ENCODE assay signal across 8 cellular contexts in genomic region chr12:56299853-56300643, GRCh38. TPM values are rescaled to one million over a fixed set of nuclear protein-coding genes. Genes with fewer than 3 reads are reported as not detected.
DNase-seq lines count a peak whose midpoint lies in the region; ATAC-seq, FAIRE-seq and TF ChIP-seq lines count a peak whose summit lies in the region.

Gene CS, minus strand, starts transcription at chr12:56300330. Its CDS starts 129 bp downstream, at chr12:56300201.

- ATAC-seq in GM19395 (IDR thresholded peaks at IDR 0.05; ENCODE audit: unreplicated experiment) (peak; percentile 94), HG03565 (IDR thresholded peaks at IDR 0.05; ENCODE audit: unreplicated experiment) (peak; percentile 82), HepG2 (peak; percentile 87)

- peaks cover 65% of the 10 kb centered on the region for H3K4me1 ChIP-seq in HepG2 (ENCODE audit: insufficient read depth, low read length)

- intact Hi-C loops in HepG2 (cut with micrococcal nuclease; ENCODE audit: unreplicated experiment), result loop anchor here (2.0 kb wide), 2 partner anchors 17 to 181 kb away; partner anchors contain the start of gene ZC3H10

- H3K27me3 ChIP-seq in HepG2 (ENCODE audit: control insufficient read depth in 1 of 2, insufficient read depth in 2 of 2, low read length in 2 of 2), result no peaks in the 10 kb centered on the region; a peak in 1 of 5 replicates

- FAIRE-seq in HepG2 (lab: Jason Lieb, UNC), result peak; percentile 48

- peak; percentile 54 to 70 for TF ChIP-seq POLR2A in HepG2 (IDR thresholded peaks at IDR 0.05; ENCODE audit: insufficient read depth in 1 of 2, low read depth in 2 of 2, low read length in 2 of 2)

- 0% methylated on average over 11 of the region's 63 CpGs for WGBS in HepG2 (ENCODE audit: low lambda C conversion rate)

- peak within 1 kb of the TSS; percentile 64 for H2AFZ ChIP-seq in HepG2 (ENCODE audit: low read length)

- H4K20me1 ChIP-seq in HepG2 (ENCODE audit: insufficient read depth, low read length), result no peaks in the 10 kb centered on the region; the same call in 1 of the 2 replicates

- BruUV-seq in HepG2 (replicated peaks; lab: Mats Ljungman, UMichigan), result no TSS peak

- TF ChIP-seq CTCF in C4-2B (conservative IDR thresholded peaks at IDR 0.05) (no peak), HepG2 (CRISPR knock-in tag; IDR thresholded peaks at IDR 0.05) (0 out of 2 replicates have a peak, but pooled peaks have one; percentile 7)

- peaks cover 3 to 15% of the 10 kb centered on the region in 2 experiments; a peak in 3 of 5 replicates for H3K36me3 ChIP-seq in HepG2 (replicated peaks in 1 of 2; ENCODE audit: control insufficient read depth in 1 of 2, insufficient read depth in 2 of 2, low read length in 2 of 2)

- peak within 1 kb of the TSS; percentile 98 for H3K4me2 ChIP-seq in HepG2 (ENCODE audit: low read depth, low read length)

- in situ Hi-C loops in HepG2 (cut with HindIII; ENCODE audit: extremely low pct_ligation_motif_present, low pct_unique_long_range_greater_than_20kb), result no loop called here

- H3K27ac ChIP-seq in C4-2B, result peak within 1 kb of the TSS; percentile 97
- peak within 1 kb of the TSS; percentile 96 for H3K27ac ChIP-seq in HepG2 (ENCODE audit: extremely low read length, insufficient read depth, low read length)

- H3K79me2 ChIP-seq in HepG2 (ENCODE audit: insufficient read depth, low read length), result peaks cover 41% of the 10 kb centered on the region

- CTCF ChIA-PET in HepG2 (lab: Yijun Ruan, JAX; ENCODE audit: low intra/inter-chr PET ratio, low total read pairs), result no interaction called here

- DNase-seq in NCI-H774 (lab: John Stamatoyannopoulos, UW), result peak; percentile 99
- peak; percentile 98 to 99 for DNase-seq in activated CD4-positive, alpha-beta T cell treated with anti-CD3 and anti-CD28 coated beads, Interleukin-2, amount 50 U/mL, for 4 hours
- peak; percentile 98 for DNase-seq in dermis blood vessel endothelial cell
- peak; percentile 96 for DNase-seq in HepG2 (ENCODE audit: low spot score)
- peak; percentile 98 for DNase-seq in stimulated activated CD4-positive, alpha-beta T cell treated with anti-CD3 and anti-CD28 coated beads, Interleukin-4, amount 100 ng/mL, for 1 hour

- H3K9me3 ChIP-seq in HepG2 (ENCODE audit: low read length), result no peaks in the 10 kb centered on the region

- peak within 1 kb of the TSS; percentile 86 for H3K9ac ChIP-seq in HepG2 (ENCODE audit: insufficient read depth, low read depth, low read length)

- TF ChIP-seq EP300 in HepG2 (IDR thresholded peaks at IDR 0.05; ENCODE audit: low read depth in 2 of 2, low read length in 2 of 2), result 0 out of 4 replicates have a peak, but pooled peaks of 1 of the 2 experiments have one; percentile 26
- TF ChIP-seq EP300 in HepG2 (CRISPR knock-in tag; IDR thresholded peaks at IDR 0.05; ENCODE audit: borderline replicate concordance), result no peak

- peak within 1 kb of the TSS; percentile 76 to 97 (median 94) for H3K4me3 ChIP-seq in HepG2 (replicated peaks in 1 of 3; ENCODE audit: insufficient read depth in 1 of 3, low read depth in 2 of 3, low read length in 3 of 3)

- POLR2A ChIA-PET in HepG2 (lab: Yijun Ruan, JAX), result interaction anchor here (0.6 to 2.8 kb wide), 13 partner anchors 11 to 337 kb away, joined by 3 to 16 read pairs (median 4); partner anchors contain the start of genes ANKRD52, COQ10A, ESYT1 and PA2G4

- peak; percentile 59 for TF ChIP-seq RAD21 in HepG2 (CRISPR knock-in tag; IDR thresholded peaks at IDR 0.05)

TF ChIP-seq in HepG2, 621 proteins besides CTCF, POLR2A, EP300 and RAD21 (continues in another document):
- TF ChIP-seq IKZF1 (IDR thresholded peaks at IDR 0.05) (no peak), ZNF749 (CRISPR knock-in tag; IDR thresholded peaks at IDR 0.05; ENCODE audit: borderline replicate concordance) (0 out of 2 replicates have a peak, but pooled peaks have one; percentile 70), FOXC1 (CRISPR knock-in tag; IDR thresholded peaks at IDR 0.05; ENCODE audit: borderline replicate concordance) (peak; percentile 53; the same call in 1 of the 2 replicates), ESRRA (CRISPR knock-in tag; IDR thresholded peaks at IDR 0.05; ENCODE audit: low read depth) (peak; percentile 60), SAFB2 (CRISPR knock-in tag; IDR thresholded peaks at IDR 0.05; ENCODE audit: borderline replicate concordance, low read depth) (no peak), ZNF234 (CRISPR knock-in tag; conservative IDR thresholded peaks at IDR 0.05) (no peak), ZNF816 (CRISPR knock-in tag; IDR thresholded peaks at IDR 0.05; ENCODE audit: borderline replicate concordance) (0 out of 2 replicates have a peak, but pooled peaks have one; percentile 16), HOXD1 (CRISPR knock-in tag; IDR thresholded peaks at IDR 0.05) (no peak), SOX6 (IDR thresholded peaks at IDR 0.05) (no peak), SOX6 (CRISPR knock-in tag; IDR thresholded peaks at IDR 0.05) (peak; percentile 53), CSRNP2 (CRISPR knock-in tag; conservative IDR thresholded peaks at IDR 0.05; ENCODE audit: low read depth) (no peak), ADNP (CRISPR knock-in tag; IDR thresholded peaks at IDR 0.05) (no peak), AKAP8 (CRISPR knock-in tag; IDR thresholded peaks at IDR 0.05) (peak; percentile 32; the same call in 1 of the 2 replicates), ZNF609 (CRISPR knock-in tag; IDR thresholded peaks at IDR 0.05; ENCODE audit: borderline replicate concordance) (no peak; the same call in 1 of the 2 replicates)

RNA-seq across cellular contexts. Expression of gene CS, which starts in this region (rescaled TPM):
- total RNA-seq in dermis blood vessel endothelial cell (67.0 and 267 TPM in 2 replicates), HepG2 (2016; rRNA removed; fragmentation: Illumina TruSeq; extraction: Trizol) (175 and 243 TPM in 2 replicates)
- total RNA-seq in HepG2 (2016; cell fraction: cytosol; rRNA removed; fragmentation: Illumina TruSeq; extraction: Trizol; ENCODE audit: low read depth), result 84.6 and 90.4 TPM in 2 replicates
- total RNA-seq in HepG2 (2016; cell fraction: insoluble cytoplasmic fraction; rRNA removed; fragmentation: Illumina TruSeq; extraction: Trizol), result 173 and 226 TPM in 2 replicates
- total RNA-seq in HepG2 (2016; cell fraction: membrane; rRNA removed; fragmentation: Illumina TruSeq; extraction: Trizol), result 154 and 164 TPM in 2 replicates
- 167 and 188 TPM in 2 replicates for total RNA-seq in HepG2 (2016; cell fraction: nucleus; rRNA removed; fragmentation: Illumina TruSeq; extraction: Trizol)
- polyA plus RNA-seq in HepG2 (2011; rRNA removed), result 173 and 177 TPM in 2 replicates
- 103 and 144 TPM in 2 replicates for polyA plus RNA-seq in HepG2 (2011; cell fraction: cytosol; rRNA removed)
- polyA plus RNA-seq in HepG2 (2011; cell fraction: nucleus; rRNA removed), result 269 and 358 TPM in 2 replicates
- polyA plus RNA-seq in HepG2 (2012), result 154 and 155 TPM in 2 replicates
- 54.5 and 60.2 TPM in 2 replicates for polyA plus RNA-seq in HepG2 (2016; cell fraction: cytosol; fragmentation: Illumina TruSeq; extraction: Trizol; ENCODE audit: low read depth)
- polyA plus RNA-seq in HepG2 (2016; cell fraction: insoluble cytoplasmic fraction; fragmentation: Illumina TruSeq; extraction: Trizol; ENCODE audit: low read depth), result 276 and 332 TPM in 2 replicates
- polyA plus RNA-seq in HepG2 (2016; cell fraction: membrane; fragmentation: Illumina TruSeq; extraction: Trizol; ENCODE audit: low read depth), result 169 and 187 TPM in 2 replicates
- 390 and 405 TPM in 2 replicates for polyA plus RNA-seq in HepG2 (2016; cell fraction: nucleus; fragmentation: Illumina TruSeq; extraction: Trizol; ENCODE audit: insufficient read depth, low read depth)
- polyA minus RNA-seq in HepG2 (2011; rRNA and poly(A)+ RNA removed; ENCODE audit: low replicate concordance), result 196 and 204 TPM in 2 replicates
- 208 and 227 TPM in 2 replicates for polyA minus RNA-seq in HepG2 (2011; cell fraction: cytosol; rRNA and poly(A)+ RNA removed)
- polyA minus RNA-seq in HepG2 (2011; cell fraction: nucleus; rRNA and poly(A)+ RNA removed), result 128 and 180 TPM in 2 replicates

Comparison
In these comparisons a context has a peak if more than half of its experiments do, and no peak if none do; other contexts are left out.
1. Peak in every context shown above with its lines: DNase-seq, ATAC-seq, H3K4me3 ChIP-seq and H3K27ac ChIP-seq.